In the genomic region with DNA sequence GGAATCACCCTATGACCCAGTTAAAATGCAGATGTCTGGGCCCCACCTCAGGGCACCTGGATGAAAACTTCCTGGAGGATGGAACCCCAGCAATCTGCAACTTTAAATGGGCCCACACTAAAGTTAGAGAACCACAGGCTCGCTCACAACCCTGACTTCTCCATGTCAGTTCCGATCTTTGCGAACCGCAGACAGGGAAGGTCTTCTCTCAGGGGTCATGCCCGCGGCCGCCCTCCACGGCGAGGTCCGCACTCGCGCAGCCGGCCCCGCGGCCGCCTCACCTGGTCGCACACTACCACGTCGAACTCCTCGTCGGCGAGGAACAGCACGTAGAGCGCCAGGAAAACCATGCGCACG, we compare ENCODE assay signal across 8 cellular contexts. TPM values are rescaled to one million over a fixed set of nuclear protein-coding genes. Genes with fewer than 3 reads are reported as not detected.
DNase-seq lines count a peak whose midpoint lies in the region; ATAC-seq and TF ChIP-seq lines count a peak whose summit lies in the region.

No MANE protein-coding gene starts in this region.

- peak overlapping the region; percentile 93 for H3K4me2 ChIP-seq in osteoblast (ENCODE audit: insufficient read depth, low read length)

- TF ChIP-seq CTCF in NB4 (IDR thresholded peaks at IDR 0.05; ENCODE audit: low read depth, low read length): no peak
- TF ChIP-seq CTCF in osteoblast (IDR thresholded peaks at IDR 0.05; ENCODE audit: extremely low read depth, low read depth, low read length): no peak

- peaks cover 19% of the 10 kb centered on the region for H3K4me1 ChIP-seq in endocrine pancreas (ENCODE audit: control insufficient read depth, insufficient read depth, low read length)
- H3K4me1 ChIP-seq in osteoblast (ENCODE audit: insufficient read depth, low read length): peaks cover 36% of the 10 kb centered on the region

- H3K79me2 ChIP-seq in osteoblast (ENCODE audit: insufficient read depth, low read length): peaks cover 94% of the 10 kb centered on the region

- TF ChIP-seq POLR2A in NB4 (IDR thresholded peaks at IDR 0.05; ENCODE audit: extremely low read depth, insufficient read length): no peak

- H3K9ac ChIP-seq in endocrine pancreas (ENCODE audit: control insufficient read depth, insufficient read depth, low read length): peak overlapping the region; percentile 94

- ATAC-seq in GM19043 (IDR thresholded peaks at IDR 0.05; ENCODE audit: low read depth, unreplicated experiment): peak; percentile 15

- peak overlapping the region; percentile 87 for H2AFZ ChIP-seq in osteoblast (ENCODE audit: low read length)

- H3K27me3 ChIP-seq in endocrine pancreas (ENCODE audit: control insufficient read depth, insufficient read depth, low read length): no peaks in the 10 kb centered on the region
- H3K27me3 ChIP-seq in osteoblast (ENCODE audit: insufficient read depth, low read length): no peaks in the 10 kb centered on the region

- H3K4me3 ChIP-seq in NB4 (ENCODE audit: low read depth, low read length) (peak overlapping the region; percentile 92), endocrine pancreas (ENCODE audit: control insufficient read depth, insufficient read depth, low read length) (peak overlapping the region; percentile 92), osteoblast (ENCODE audit: insufficient read depth, low read length) (peak overlapping the region; percentile 99)

- peaks cover 58% of the 10 kb centered on the region for H4K20me1 ChIP-seq in osteoblast (ENCODE audit: insufficient read depth, low read length)

- H3K36me3 ChIP-seq in endocrine pancreas (ENCODE audit: control insufficient read depth, insufficient read depth, low read length) (no peaks in the 10 kb centered on the region), osteoblast (ENCODE audit: insufficient read depth, low read length) (peaks cover 42% of the 10 kb centered on the region)

- no peak for DNase-seq in NB4 (ENCODE audit: low read depth)
- no peak for DNase-seq in osteoblast (ENCODE audit: insufficient read length, low spot score, missing footprints)
- DNase-seq in cerebellar nuclear complex (lab: John Stamatoyannopoulos, UW): no peak
- no peak for DNase-seq in EL
- DNase-seq in COR-L47 (lab: John Stamatoyannopoulos, UW): no peak
- DNase-seq in ureter (ENCODE audit: low spot score): no peak

- H3K27ac ChIP-seq in osteoblast (ENCODE audit: low read depth, low read length): peak overlapping the region; percentile 100

- H3K9me3 ChIP-seq in endocrine pancreas (ENCODE audit: control insufficient read depth, low read length) (no peaks in the 10 kb centered on the region), osteoblast (ENCODE audit: low read depth, low read length) (no peaks in the 10 kb centered on the region)

RNA-seq across cellular contexts. Expression of gene ALG2, which starts 0.5 kb away (rescaled TPM):
- total RNA-seq in osteoblast (45.1 and 51.8 TPM in 2 replicates), ureter (46.5 TPM)

RNA-seq across cellular contexts. Expression of gene SEC61B, which starts 0.8 kb away (rescaled TPM):
- 73.1 and 84.0 TPM in 2 replicates for total RNA-seq in osteoblast
- 75.1 TPM for total RNA-seq in ureter
